1 cellular context compared by ENCODE assay signal in the genomic region with DNA sequence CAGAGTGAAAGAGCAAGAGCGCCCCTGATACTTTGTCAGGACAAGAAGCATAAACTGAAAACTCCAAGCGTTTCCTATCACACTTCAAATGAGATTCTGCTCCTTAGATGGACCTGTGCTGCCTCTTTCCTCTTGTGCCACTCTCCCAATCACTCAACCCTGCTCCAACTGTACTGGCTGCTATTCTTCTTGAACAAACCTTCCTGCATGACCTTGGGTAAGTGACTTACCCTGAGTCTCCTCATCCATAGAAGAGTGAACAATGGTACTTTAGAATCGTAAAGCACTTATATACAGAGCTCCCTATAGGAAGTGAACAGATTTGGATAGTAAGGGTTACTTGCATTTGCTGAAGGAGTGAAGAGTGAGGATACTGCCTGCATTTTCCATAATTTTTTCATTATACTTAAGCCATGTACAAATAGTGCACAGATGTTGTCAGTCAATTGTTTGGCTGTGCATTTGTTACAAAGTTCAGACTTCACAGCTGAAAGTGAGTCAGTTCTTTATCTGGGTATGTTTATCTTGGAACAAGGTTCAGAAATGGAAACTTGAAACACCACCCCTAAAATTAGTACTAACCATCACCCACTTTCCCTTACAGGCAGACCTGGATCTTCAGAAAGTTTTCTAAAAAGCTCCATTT.
TF ChIP-seq lines count a peak whose summit lies in the region.

No MANE protein-coding gene starts in this region.

TF ChIP-seq in HepG2, 621 proteins besides CTCF, POLR2A, EP300 and RAD21 (continued from another document and continues in another):
- TF ChIP-seq MYPOP (CRISPR knock-in tag; IDR thresholded peaks at IDR 0.05) (no peak), ZNF24 (IDR thresholded peaks at IDR 0.05) (0 out of 2 replicates have a peak, but pooled peaks have one; percentile 47), PHF5A (CRISPR knock-in tag; IDR thresholded peaks at IDR 0.05; ENCODE audit: low read depth, unreplicated experiment) (no peak), ZNF570 (CRISPR knock-in tag; IDR thresholded peaks at IDR 0.05; ENCODE audit: borderline replicate concordance) (no peak), ZNF609 (CRISPR knock-in tag; IDR thresholded peaks at IDR 0.05; ENCODE audit: borderline replicate concordance) (no peak), SYNCRIP (IDR thresholded peaks at IDR 0.05; ENCODE audit: insufficient read depth, low read depth, low read length) (no peak), ZBTB20 (CRISPR knock-in tag; IDR thresholded peaks at IDR 0.05; ENCODE audit: borderline replicate concordance, low read depth) (no peak), MXD3 (CRISPR knock-in tag; IDR thresholded peaks at IDR 0.05) (no peak), FOXP4 (CRISPR knock-in tag; IDR thresholded peaks at IDR 0.05) (peak; percentile 65; the same call in 1 of the 2 replicates), RCOR2 (CRISPR knock-in tag; IDR thresholded peaks at IDR 0.05) (peak; percentile 52; the same call in 1 of the 2 replicates), SRSF4 (IDR thresholded peaks at IDR 0.05; ENCODE audit: low read depth, low read length, poor library complexity, severe bottlenecking) (no peak), ZNF550 (CRISPR knock-in tag; IDR thresholded peaks at IDR 0.05; ENCODE audit: borderline replicate concordance) (no peak), ZNF615 (CRISPR knock-in tag; IDR thresholded peaks at IDR 0.05; ENCODE audit: borderline replicate concordance) (no peak), TFAP4 (IDR thresholded peaks at IDR 0.05; ENCODE audit: borderline replicate concordance, low read depth) (peak; percentile 94), PTBP1 (IDR thresholded peaks at IDR 0.05; ENCODE audit: low read depth, low read length, poor library complexity, severe bottlenecking) (no peak), ESRRA (CRISPR knock-in tag; IDR thresholded peaks at IDR 0.05; ENCODE audit: low read depth) (no peak), HNRNPLL (IDR thresholded peaks at IDR 0.05; ENCODE audit: low read depth, low read length, poor library complexity, severe bottlenecking) (no peak), RBFOX2 (IDR thresholded peaks at IDR 0.05; ENCODE audit: low read depth, low read length) (no peak), ZNF660 (CRISPR knock-in tag; IDR thresholded peaks at IDR 0.05; ENCODE audit: borderline replicate concordance, low read depth) (no peak), ATF2 (CRISPR knock-in tag; IDR thresholded peaks at IDR 0.05) (no peak), NKX3-1 (CRISPR knock-in tag; IDR thresholded peaks at IDR 0.05) (no peak), CHD2 (IDR thresholded peaks at IDR 0.05; ENCODE audit: low read depth, low read length) (no peak)
- TF ChIP-seq, protein P1, sequence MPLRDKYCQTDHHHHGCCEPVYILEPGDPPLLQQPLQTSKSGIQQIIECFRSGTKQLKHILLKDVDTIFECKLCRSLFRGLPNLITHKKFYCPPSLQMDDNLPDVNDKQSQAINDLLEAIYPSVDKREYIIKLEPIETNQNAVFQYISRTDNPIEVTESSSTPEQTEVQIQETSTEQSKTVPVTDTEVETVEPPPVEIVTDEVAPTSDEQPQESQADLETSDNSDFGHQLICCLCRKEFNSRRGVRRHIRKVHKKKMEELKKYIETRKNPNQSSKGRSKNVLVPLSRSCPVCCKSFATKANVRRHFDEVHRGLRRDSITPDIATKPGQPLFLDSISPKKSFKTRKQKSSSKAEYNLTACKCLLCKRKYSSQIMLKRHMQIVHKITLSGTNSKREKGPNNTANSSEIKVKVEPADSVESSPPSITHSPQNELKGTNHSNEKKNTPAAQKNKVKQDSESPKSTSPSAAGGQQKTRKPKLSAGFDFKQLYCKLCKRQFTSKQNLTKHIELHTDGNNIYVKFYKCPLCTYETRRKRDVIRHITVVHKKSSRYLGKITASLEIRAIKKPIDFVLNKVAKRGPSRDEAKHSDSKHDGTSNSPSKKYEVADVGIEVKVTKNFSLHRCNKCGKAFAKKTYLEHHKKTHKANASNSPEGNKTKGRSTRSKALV (CRISPR knock-in tag; IDR thresholded peaks at IDR 0.05): no peak
- TF ChIP-seq, protein P2, sequence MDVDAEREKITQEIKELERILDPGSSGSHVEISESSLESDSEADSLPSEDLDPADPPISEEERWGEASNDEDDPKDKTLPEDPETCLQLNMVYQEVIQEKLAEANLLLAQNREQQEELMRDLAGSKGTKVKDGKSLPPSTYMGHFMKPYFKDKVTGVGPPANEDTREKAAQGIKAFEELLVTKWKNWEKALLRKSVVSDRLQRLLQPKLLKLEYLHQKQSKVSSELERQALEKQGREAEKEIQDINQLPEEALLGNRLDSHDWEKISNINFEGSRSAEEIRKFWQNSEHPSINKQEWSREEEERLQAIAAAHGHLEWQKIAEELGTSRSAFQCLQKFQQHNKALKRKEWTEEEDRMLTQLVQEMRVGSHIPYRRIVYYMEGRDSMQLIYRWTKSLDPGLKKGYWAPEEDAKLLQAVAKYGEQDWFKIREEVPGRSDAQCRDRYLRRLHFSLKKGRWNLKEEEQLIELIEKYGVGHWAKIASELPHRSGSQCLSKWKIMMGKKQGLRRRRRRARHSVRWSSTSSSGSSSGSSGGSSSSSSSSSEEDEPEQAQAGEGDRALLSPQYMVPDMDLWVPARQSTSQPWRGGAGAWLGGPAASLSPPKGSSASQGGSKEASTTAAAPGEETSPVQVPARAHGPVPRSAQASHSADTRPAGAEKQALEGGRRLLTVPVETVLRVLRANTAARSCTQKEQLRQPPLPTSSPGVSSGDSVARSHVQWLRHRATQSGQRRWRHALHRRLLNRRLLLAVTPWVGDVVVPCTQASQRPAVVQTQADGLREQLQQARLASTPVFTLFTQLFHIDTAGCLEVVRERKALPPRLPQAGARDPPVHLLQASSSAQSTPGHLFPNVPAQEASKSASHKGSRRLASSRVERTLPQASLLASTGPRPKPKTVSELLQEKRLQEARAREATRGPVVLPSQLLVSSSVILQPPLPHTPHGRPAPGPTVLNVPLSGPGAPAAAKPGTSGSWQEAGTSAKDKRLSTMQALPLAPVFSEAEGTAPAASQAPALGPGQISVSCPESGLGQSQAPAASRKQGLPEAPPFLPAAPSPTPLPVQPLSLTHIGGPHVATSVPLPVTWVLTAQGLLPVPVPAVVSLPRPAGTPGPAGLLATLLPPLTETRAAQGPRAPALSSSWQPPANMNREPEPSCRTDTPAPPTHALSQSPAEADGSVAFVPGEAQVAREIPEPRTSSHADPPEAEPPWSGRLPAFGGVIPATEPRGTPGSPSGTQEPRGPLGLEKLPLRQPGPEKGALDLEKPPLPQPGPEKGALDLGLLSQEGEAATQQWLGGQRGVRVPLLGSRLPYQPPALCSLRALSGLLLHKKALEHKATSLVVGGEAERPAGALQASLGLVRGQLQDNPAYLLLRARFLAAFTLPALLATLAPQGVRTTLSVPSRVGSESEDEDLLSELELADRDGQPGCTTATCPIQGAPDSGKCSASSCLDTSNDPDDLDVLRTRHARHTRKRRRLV (CRISPR knock-in tag; IDR thresholded peaks at IDR 0.05): no peak
- TF ChIP-seq, protein P3, sequence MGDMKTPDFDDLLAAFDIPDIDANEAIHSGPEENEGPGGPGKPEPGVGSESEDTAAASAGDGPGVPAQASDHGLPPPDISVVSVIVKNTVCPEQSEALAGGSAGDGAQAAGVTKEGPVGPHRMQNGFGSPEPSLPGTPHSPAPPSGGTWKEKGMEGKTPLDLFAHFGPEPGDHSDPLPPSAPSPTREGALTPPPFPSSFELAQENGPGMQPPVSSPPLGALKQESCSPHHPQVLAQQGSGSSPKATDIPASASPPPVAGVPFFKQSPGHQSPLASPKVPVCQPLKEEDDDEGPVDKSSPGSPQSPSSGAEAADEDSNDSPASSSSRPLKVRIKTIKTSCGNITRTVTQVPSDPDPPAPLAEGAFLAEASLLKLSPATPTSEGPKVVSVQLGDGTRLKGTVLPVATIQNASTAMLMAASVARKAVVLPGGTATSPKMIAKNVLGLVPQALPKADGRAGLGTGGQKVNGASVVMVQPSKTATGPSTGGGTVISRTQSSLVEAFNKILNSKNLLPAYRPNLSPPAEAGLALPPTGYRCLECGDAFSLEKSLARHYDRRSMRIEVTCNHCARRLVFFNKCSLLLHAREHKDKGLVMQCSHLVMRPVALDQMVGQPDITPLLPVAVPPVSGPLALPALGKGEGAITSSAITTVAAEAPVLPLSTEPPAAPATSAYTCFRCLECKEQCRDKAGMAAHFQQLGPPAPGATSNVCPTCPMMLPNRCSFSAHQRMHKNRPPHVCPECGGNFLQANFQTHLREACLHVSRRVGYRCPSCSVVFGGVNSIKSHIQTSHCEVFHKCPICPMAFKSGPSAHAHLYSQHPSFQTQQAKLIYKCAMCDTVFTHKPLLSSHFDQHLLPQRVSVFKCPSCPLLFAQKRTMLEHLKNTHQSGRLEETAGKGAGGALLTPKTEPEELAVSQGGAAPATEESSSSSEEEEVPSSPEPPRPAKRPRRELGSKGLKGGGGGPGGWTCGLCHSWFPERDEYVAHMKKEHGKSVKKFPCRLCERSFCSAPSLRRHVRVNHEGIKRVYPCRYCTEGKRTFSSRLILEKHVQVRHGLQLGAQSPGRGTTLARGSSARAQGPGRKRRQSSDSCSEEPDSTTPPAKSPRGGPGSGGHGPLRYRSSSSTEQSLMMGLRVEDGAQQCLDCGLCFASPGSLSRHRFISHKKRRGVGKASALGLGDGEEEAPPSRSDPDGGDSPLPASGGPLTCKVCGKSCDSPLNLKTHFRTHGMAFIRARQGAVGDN (CRISPR knock-in tag; IDR thresholded peaks at IDR 0.05): no peak
